Comparison of ENCODE assay signal across 7 cellular contexts in genomic region chr15:56732135-56732880, GRCh38. TPM values are rescaled to one million over a fixed set of nuclear protein-coding genes. Genes with fewer than 3 reads are reported as not detected.
DNase-seq lines count a peak whose midpoint lies in the region; TF ChIP-seq lines count a peak whose summit lies in the region.

No MANE protein-coding gene starts in this region.

- peak overlapping the region; percentile 85 for H3K9ac ChIP-seq in neural cell (ENCODE audit: low read length)

- H3K27ac ChIP-seq in VCaP = peak overlapping the region; percentile 97
- H3K27ac ChIP-seq in neural cell (ENCODE audit: low read length) = peak overlapping the region; percentile 85

- DNase-seq in GM10266 (ENCODE audit: extremely low spot score) (peak; percentile 41), HS-27A (ENCODE audit: low read depth) (peak; percentile 46), fibroblast of mammary gland (ENCODE audit: low read depth) (peak; percentile 59), COLO829 (ENCODE audit: low spot score) (no peak), NCI-H2171 (lab: John Stamatoyannopoulos, UW) (no peak)

- TF ChIP-seq RAD21 in neural cell (conservative IDR thresholded peaks at IDR 0.05) = no peak

- H3K4me3 ChIP-seq in fibroblast of mammary gland (ENCODE audit: control insufficient read depth, low read depth, low read length) = peak overlapping the region; percentile 67
- H3K4me3 ChIP-seq in neural cell (ENCODE audit: low read length) = peak overlapping the region; percentile 70

- no peaks in the 10 kb centered on the region for H3F3A ChIP-seq in neural cell (ENCODE audit: insufficient read depth, low read length, poor library complexity, severe bottlenecking)

- no peak for TF ChIP-seq CTCF in GM10266 (IDR thresholded peaks at IDR 0.05; ENCODE audit: control insufficient read depth, insufficient read depth, low read depth, missing control alignments)
- TF ChIP-seq CTCF in VCaP (conservative IDR thresholded peaks at IDR 0.05) = no peak
- no peak for TF ChIP-seq CTCF in fibroblast of mammary gland (conservative IDR thresholded peaks at IDR 0.05; ENCODE audit: control insufficient read depth, insufficient read depth, low read depth, low read length)
- TF ChIP-seq CTCF in neural cell (IDR thresholded peaks at IDR 0.05; ENCODE audit: poor library complexity, severe bottlenecking) = no peak

- peak overlapping the region; percentile 54 for H3K4me2 ChIP-seq in neural cell (ENCODE audit: low read length)

- no peaks in the 10 kb centered on the region for H3K9me2 ChIP-seq in neural cell (ENCODE audit: insufficient read depth, low read length)

- H3K27me3 ChIP-seq in neural cell (ENCODE audit: insufficient read depth, low read depth, low read length) = no peaks in the 10 kb centered on the region

- H3K36me3 ChIP-seq in neural cell (ENCODE audit: insufficient read depth, low read length) = no peaks in the 10 kb centered on the region

- H2AFZ ChIP-seq in neural cell (ENCODE audit: low read depth, low read length) = peak overlapping the region; percentile 66

- H3K9me3 ChIP-seq in neural cell (ENCODE audit: low read length) = no peaks in the 10 kb centered on the region

- H3K79me2 ChIP-seq in neural cell (replicated peaks; ENCODE audit: insufficient read depth, low read length) = peaks cover 28% of the 10 kb centered on the region

- no peaks in the 10 kb centered on the region for H4K20me1 ChIP-seq in neural cell (ENCODE audit: insufficient read depth)

- TF ChIP-seq EP300 in neural cell (conservative IDR thresholded peaks at IDR 0.05; ENCODE audit: poor library complexity, severe bottlenecking) = no peak

TF ChIP-seq in neural cell, 6 proteins besides CTCF, POLR2A, EP300 and RAD21:
- TF ChIP-seq MXI1 (conservative IDR thresholded peaks at IDR 0.05; ENCODE audit: poor library complexity, severe bottlenecking) (no peak), TAF1 (IDR thresholded peaks at IDR 0.05; ENCODE audit: low read depth) (no peak), POLR2AphosphoS5 (IDR thresholded peaks at IDR 0.05) (no peak)
- TF ChIP-seq, protein P1, sequence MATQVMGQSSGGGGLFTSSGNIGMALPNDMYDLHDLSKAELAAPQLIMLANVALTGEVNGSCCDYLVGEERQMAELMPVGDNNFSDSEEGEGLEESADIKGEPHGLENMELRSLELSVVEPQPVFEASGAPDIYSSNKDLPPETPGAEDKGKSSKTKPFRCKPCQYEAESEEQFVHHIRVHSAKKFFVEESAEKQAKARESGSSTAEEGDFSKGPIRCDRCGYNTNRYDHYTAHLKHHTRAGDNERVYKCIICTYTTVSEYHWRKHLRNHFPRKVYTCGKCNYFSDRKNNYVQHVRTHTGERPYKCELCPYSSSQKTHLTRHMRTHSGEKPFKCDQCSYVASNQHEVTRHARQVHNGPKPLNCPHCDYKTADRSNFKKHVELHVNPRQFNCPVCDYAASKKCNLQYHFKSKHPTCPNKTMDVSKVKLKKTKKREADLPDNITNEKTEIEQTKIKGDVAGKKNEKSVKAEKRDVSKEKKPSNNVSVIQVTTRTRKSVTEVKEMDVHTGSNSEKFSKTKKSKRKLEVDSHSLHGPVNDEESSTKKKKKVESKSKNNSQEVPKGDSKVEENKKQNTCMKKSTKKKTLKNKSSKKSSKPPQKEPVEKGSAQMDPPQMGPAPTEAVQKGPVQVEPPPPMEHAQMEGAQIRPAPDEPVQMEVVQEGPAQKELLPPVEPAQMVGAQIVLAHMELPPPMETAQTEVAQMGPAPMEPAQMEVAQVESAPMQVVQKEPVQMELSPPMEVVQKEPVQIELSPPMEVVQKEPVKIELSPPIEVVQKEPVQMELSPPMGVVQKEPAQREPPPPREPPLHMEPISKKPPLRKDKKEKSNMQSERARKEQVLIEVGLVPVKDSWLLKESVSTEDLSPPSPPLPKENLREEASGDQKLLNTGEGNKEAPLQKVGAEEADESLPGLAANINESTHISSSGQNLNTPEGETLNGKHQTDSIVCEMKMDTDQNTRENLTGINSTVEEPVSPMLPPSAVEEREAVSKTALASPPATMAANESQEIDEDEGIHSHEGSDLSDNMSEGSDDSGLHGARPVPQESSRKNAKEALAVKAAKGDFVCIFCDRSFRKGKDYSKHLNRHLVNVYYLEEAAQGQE (IDR thresholded peaks at IDR 0.05; ENCODE audit: borderline replicate concordance) = no peak

RNA-seq across cellular contexts. Expression of gene ZNF280D, which starts 1.0 kb away (rescaled TPM):
- polyA plus RNA-seq in neural cell = 29.8 and 35.4 TPM in 2 replicates
- polyA minus RNA-seq in neural cell = 65.3 and 69.9 TPM in 2 replicates

Comparison
In these comparisons a context has a peak if more than half of its experiments do, and no peak if none do; other contexts are left out.
1. DNase-seq: peak in GM10266 (single experiment), HS-27A (single experiment) and fibroblast of mammary gland (single experiment); none in COLO829 (single experiment) and NCI-H2171 (single experiment).